In the genomic region with DNA sequence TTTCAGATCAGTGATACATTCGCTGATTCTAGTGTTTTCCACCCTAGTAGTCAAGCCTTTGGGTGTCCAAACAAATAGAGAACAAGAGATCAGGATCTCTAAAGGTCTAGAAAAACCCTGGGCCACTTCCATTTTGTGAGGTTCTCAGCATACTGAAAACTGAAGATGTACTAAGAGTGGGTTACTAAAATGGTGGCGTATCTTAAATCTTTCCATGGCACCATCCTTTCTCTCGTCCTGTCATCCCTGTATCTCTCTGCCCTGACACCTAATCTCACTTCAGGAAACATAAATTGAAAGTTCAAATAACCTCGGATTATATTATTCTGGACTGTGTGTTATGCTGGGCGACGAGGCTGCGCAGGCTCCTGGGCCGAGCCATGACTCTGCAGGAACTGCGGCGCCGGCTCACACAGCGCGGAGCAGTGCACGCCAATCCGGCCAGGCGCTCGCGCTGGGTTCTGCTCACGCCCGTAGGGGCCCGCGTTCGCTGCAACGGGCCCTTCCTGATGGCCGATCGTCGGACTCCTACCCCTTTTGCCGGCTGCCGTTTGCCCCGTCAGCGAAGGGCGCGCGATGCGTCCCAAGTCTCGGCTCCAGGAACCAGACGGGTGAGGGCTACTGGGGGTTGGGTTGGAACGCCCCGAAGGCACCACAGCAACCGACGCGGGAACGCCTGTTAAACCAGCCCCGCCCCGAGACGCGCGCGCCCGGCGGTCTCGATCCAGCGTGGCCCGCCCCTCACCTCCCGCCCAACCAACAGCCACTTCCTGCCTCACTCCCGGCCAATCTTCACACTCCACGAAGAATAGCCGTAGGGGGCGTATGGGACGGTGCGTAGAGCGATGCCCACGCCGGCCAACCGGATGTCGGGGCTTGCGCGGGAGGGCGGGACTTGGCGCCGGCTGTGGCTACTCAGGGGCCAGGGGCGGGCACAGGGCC, we compare ENCODE assay signal across 8 cellular contexts. TPM values are rescaled to one million over a fixed set of nuclear protein-coding genes. Genes with fewer than 3 reads are reported as not detected.
DNase-seq lines count a peak whose midpoint lies in the region; ATAC-seq and TF ChIP-seq lines count a peak whose summit lies in the region.

No MANE protein-coding gene starts in this region.

- H3K9me3 Mint-ChIP-seq in immature natural killer cell = no peaks in the 10 kb centered on the region

- peaks cover 0 to 2% (median 0%) of the 10 kb centered on the region in 3 donors for H3K36me3 Mint-ChIP-seq in immature natural killer cell

- TF ChIP-seq CTCF in WI38 (IDR thresholded peaks at IDR 0.05; ENCODE audit: low read depth, low read length) = no peak

- peak overlapping the region; percentile 88 to 97 (median 97) for H3K4me3 Mint-ChIP-seq in immature natural killer cell

- H3K27me3 Mint-ChIP-seq in immature natural killer cell (ENCODE audit: low read depth in 3 of 3) = peaks cover 2 to 23% (median 12%) of the 10 kb centered on the region in 3 donors

- peaks cover 46 to 59% of the 10 kb centered on the region in 2 donors for H3K4me1 Mint-ChIP-seq in immature natural killer cell

- ATAC-seq in GM18907 (IDR thresholded peaks at IDR 0.05; ENCODE audit: unreplicated experiment) (peak; percentile 93), HG03159 (IDR thresholded peaks at IDR 0.05; ENCODE audit: unreplicated experiment) (peak; percentile 88)

- H3K27ac ChIP-seq in caudate nucleus (ENCODE audit: low read depth, low read length) = peak overlapping the region; percentile 97

- H3K4me3 ChIP-seq in WI38 (ENCODE audit: low read depth, low read length) = peak overlapping the region; percentile 94

- peak overlapping the region; percentile 97 to 99 (median 98) for H3K27ac Mint-ChIP-seq in immature natural killer cell

- DNase-seq in AG08395 (ENCODE audit: low spot score) (peak; percentile 100), NCI-H2227 (lab: John Stamatoyannopoulos, UW; ENCODE audit: unreplicated experiment) (peak; percentile 98), caudate nucleus (lab: John Stamatoyannopoulos, UW) (peak; percentile 90 to 100 (median 99)), immature natural killer cell (peak; percentile 99 to 100 (median 100)), smooth muscle cell of the brain vasculature (ENCODE audit: low read depth, low spot score) (peak; percentile 99)

RNA-seq across cellular contexts. Expression of gene CANX, which starts 0.5 kb away (rescaled TPM):
- 100 to 1,000 TPM; 240 to 326 (median 325) TPM for polyA plus RNA-seq in immature natural killer cell

RNA-seq across cellular contexts. Expression of gene CBY3, which starts 17.4 kb away (rescaled TPM):
- polyA plus RNA-seq in immature natural killer cell = 1 to 10 TPM in 1 of 3 donors, under 1 TPM in 2; 0.56 to 1.3 (median 0.86) TPM

RNA-seq across cellular contexts. Expression of gene MAML1, which starts 34.4 kb away (rescaled TPM):
- 1 to 10 TPM in 2 of 3 donors, under 1 TPM in 1; 0.59 to 8.5 (median 1.5) TPM for polyA plus RNA-seq in immature natural killer cell

Comparison
In these comparisons a context has a peak if more than half of its experiments do, and no peak if none do; other contexts are left out.
1. Peak in every context shown above with its lines: DNase-seq, ATAC-seq, H3K4me3 ChIP-seq and H3K27ac ChIP-seq.